ENCODE assay signal across 8 cellular contexts in the genomic region with DNA sequence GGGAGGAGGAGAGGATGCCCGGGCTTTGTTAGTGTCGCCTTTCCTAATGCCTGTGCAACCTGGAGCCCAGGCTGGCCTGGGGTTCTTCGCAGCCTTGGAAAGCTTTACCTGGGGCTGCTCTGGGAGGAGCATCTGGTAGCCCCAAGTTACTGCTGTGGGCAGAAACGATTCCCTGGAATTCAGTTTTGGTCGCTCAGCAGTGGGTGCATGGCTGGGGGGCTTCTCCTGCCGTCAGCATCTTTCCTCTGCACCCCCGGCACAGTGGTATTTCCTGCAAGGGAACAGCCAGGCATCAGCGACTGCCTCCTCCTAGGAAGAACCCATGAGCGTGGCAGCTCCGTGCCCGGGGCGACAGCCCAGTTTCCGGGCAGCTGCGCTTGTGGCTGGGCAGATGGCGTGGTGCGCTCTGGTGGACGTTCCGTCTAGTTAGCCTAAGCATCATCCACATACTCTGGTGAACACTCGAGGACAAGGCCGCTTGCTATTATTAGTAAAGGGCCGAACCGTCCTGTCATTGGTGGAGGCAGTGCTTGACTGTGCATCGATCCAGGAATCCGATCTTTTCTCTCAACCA.
A peak's percentile ranks its signal among the peaks of the same experiment; 100 is the strongest.
DNase-seq lines count a peak whose midpoint lies in the region; ATAC-seq and TF ChIP-seq lines count a peak whose summit lies in the region.

No MANE protein-coding gene starts in this region.

- peak overlapping the region in 10 of 11 experiments; percentile 45 to 83 (median 70); a peak in 19 of 22 replicates for H3K9ac ChIP-seq in BLaER1 treated with 17β-estradiol and CSF1 and Interleukin-3, amounts not matched to agents 10 nM and 100 nM

- H3K9me3 ChIP-seq in BLaER1 treated with 17β-estradiol and CSF1 and Interleukin-3, amounts not matched to agents 10 nM and 100 nM (replicated peaks in 1 of 11) = no peaks in the 10 kb centered on the region
- H3K9me3 ChIP-seq in neuron (ENCODE audit: low read length) = no peaks in the 10 kb centered on the region
- no peaks in the 10 kb centered on the region for H3K9me3 ChIP-seq in OCI-LY7 (ENCODE audit: low read length)

- H3K4me2 ChIP-seq in BLaER1 treated with 17β-estradiol and CSF1 and Interleukin-3, amounts not matched to agents 10 nM and 100 nM = peak overlapping the region; percentile 94 to 100 (median 99)
- H3K4me2 ChIP-seq in OCI-LY7 (ENCODE audit: low read length) = no peak overlapping the region

- H3K4me3 ChIP-seq in BLaER1 treated with 17β-estradiol and CSF1 and Interleukin-3, amounts not matched to agents 10 nM and 100 nM = peak overlapping the region; percentile 61 to 78 (median 69)
- H3K4me3 ChIP-seq in neuron (ENCODE audit: low read length) = peak overlapping the region; percentile 71
- H3K4me3 ChIP-seq in OCI-LY7 (ENCODE audit: low read depth, low read length, poor library complexity, severe bottlenecking) = no peak overlapping the region

- intact Hi-C loops in OCI-LY7 (cut with micrococcal nuclease; ENCODE audit: unreplicated experiment) = no loop called here

- ATAC-seq in GM19395 (IDR thresholded peaks at IDR 0.05; ENCODE audit: unreplicated experiment) (no peak), HG02623 (IDR thresholded peaks at IDR 0.05; ENCODE audit: unreplicated experiment) (no peak)

- H3K4me1 ChIP-seq in BLaER1 treated with 17β-estradiol and CSF1 and Interleukin-3, amounts not matched to agents 10 nM and 100 nM = peaks cover 17 to 54% (median 40%) of the 10 kb centered on the region in 10 experiments
- H3K4me1 ChIP-seq in neuron (ENCODE audit: insufficient read depth, low read length) (peaks cover 49% of the 10 kb centered on the region), OCI-LY7 (ENCODE audit: insufficient read depth, low read length, poor library complexity, severe bottlenecking) (no peaks in the 10 kb centered on the region)

- no peaks in the 10 kb centered on the region for H3K9me2 ChIP-seq in OCI-LY7 (ENCODE audit: insufficient read depth, low read length)

- peak overlapping the region in 4 of 11 experiments; percentile 7 to 72 (median 55); a peak in 3 of 22 replicates for H3K27ac ChIP-seq in BLaER1 treated with 17β-estradiol and CSF1 and Interleukin-3, amounts not matched to agents 10 nM and 100 nM
- H3K27ac ChIP-seq in OCI-LY7 (ENCODE audit: low read depth, low read length, poor library complexity, severe bottlenecking) = no peak overlapping the region

- CTCF ChIA-PET in OCI-LY7 (lab: Charles Lee; ENCODE audit: unreplicated experiment) = no interaction called here

- peak overlapping the region; percentile 49 for H2AFZ ChIP-seq in neuron (ENCODE audit: low read depth, low read length)
- H2AFZ ChIP-seq in OCI-LY7 (ENCODE audit: low read length) = no peak overlapping the region

- H3K27me3 ChIP-seq in BLaER1 treated with 17β-estradiol and CSF1 and Interleukin-3, amounts not matched to agents 10 nM and 100 nM = peaks cover 56 to 70% (median 65%) of the 10 kb centered on the region in 11 experiments
- no peaks in the 10 kb centered on the region for H3K27me3 ChIP-seq in neuron (ENCODE audit: insufficient read depth, low read length)

- no peak for TF ChIP-seq CTCF in OCI-LY7 (conservative IDR thresholded peaks at IDR 0.05; ENCODE audit: low read length)

- H4K20me1 ChIP-seq in BLaER1 treated with 17β-estradiol and CSF1 and Interleukin-3, amounts not matched to agents 10 nM and 100 nM = peaks cover 0 to 29% (median 4%) of the 10 kb centered on the region in 11 experiments; a peak in 8 of 22 replicates
- no peaks in the 10 kb centered on the region for H4K20me1 ChIP-seq in OCI-LY7 (ENCODE audit: insufficient read depth, low read length)

- DNase-seq in NCI-H524 (lab: John Stamatoyannopoulos, UW) (peak; percentile 38 to 67), fibroblast of gingiva (ENCODE audit: low read depth) (peak; percentile 27), OCI-LY7 (ENCODE audit: low spot score) (no peak), RPMI8226 (no peak)

- no peaks in the 10 kb centered on the region for H3K79me2 ChIP-seq in OCI-LY7 (ENCODE audit: insufficient read depth, low read depth, low read length)

- POLR2A ChIA-PET in OCI-LY7 (lab: Charles Lee) = no interaction called here

- H3K36me3 ChIP-seq in BLaER1 treated with 17β-estradiol and CSF1 and Interleukin-3, amounts not matched to agents 10 nM and 100 nM = no peaks in the 10 kb centered on the region
- H3K36me3 ChIP-seq in neuron (ENCODE audit: insufficient read depth, low read length) (peaks cover 2% of the 10 kb centered on the region), OCI-LY7 (ENCODE audit: insufficient read depth, low read length) (no peaks in the 10 kb centered on the region)

- BruUV-seq in OCI-LY7 (replicated peaks; lab: Mats Ljungman, UMichigan) = no TSS peak

Comparison
In these comparisons a context has a peak if more than half of its experiments do, and no peak if none do; other contexts are left out.
1. DNase-seq: peak in NCI-H524 (2 of 2) and fibroblast of gingiva (single experiment); none in OCI-LY7 (single experiment) and RPMI8226 (single experiment).